In genomic region chr19:35204799-35205732, GRCh38 we compare ENCODE assay signal across 8 cellular contexts.
DNase-seq lines count a peak whose midpoint lies in the region; ATAC-seq and TF ChIP-seq lines count a peak whose summit lies in the region.

No MANE protein-coding gene starts in this region.

- H3K36me3 Mint-ChIP-seq in effector memory CD8-positive, alpha-beta T cell (ENCODE audit: insufficient read depth): peaks cover 4% of the 10 kb centered on the region

- peaks cover 36 to 51% of the 10 kb centered on the region in 2 donors for H3K4me1 Mint-ChIP-seq in effector memory CD8-positive, alpha-beta T cell (ENCODE audit: low read depth in 2 of 2)

- ATAC-seq in effector memory CD8-positive, alpha-beta T cell (replicated peaks): no peak

- no peaks in the 10 kb centered on the region for H3K27me3 Mint-ChIP-seq in effector memory CD8-positive, alpha-beta T cell

- peaks cover 3% of the 10 kb centered on the region for H3K9me3 ChIP-seq in KOPT-K1 (ENCODE audit: insufficient read depth, low read length, poor library complexity, severe bottlenecking)

- peak overlapping the region; percentile 76 to 89 for H3K27ac Mint-ChIP-seq in effector memory CD8-positive, alpha-beta T cell

- H3K27ac ChIP-seq in KOPT-K1 (ENCODE audit: low read depth, low read length, poor library complexity, severe bottlenecking): peak overlapping the region; percentile 94

- DNase-seq in ELF-1 (ENCODE audit: low read depth, low spot score) (peak; percentile 27), GM20000 (ENCODE audit: low spot score) (peak; percentile 78), GOT3 (lab: John Stamatoyannopoulos, UW) (no peak), NCI-H446 (lab: John Stamatoyannopoulos, UW) (no peak), NCI-H748 treated with DMSO at 0.1 percent for 48 hours (lab: John Stamatoyannopoulos, UW) (no peak), T1000 (lab: John Stamatoyannopoulos, UW) (no peak)
- no peak for DNase-seq in effector memory CD8-positive, alpha-beta T cell

- no peaks in the 10 kb centered on the region for H3K36me3 ChIP-seq in KOPT-K1 (ENCODE audit: insufficient read depth, low read length)

- H3K4me3 Mint-ChIP-seq in effector memory CD8-positive, alpha-beta T cell: peak overlapping the region; percentile 4 to 30

- no peak for TF ChIP-seq CTCF in GM20000 (IDR thresholded peaks at IDR 0.05; ENCODE audit: extremely low read depth, missing control alignments)

- H3K9me3 Mint-ChIP-seq in effector memory CD8-positive, alpha-beta T cell: no peaks in the 10 kb centered on the region

Comparison
In these comparisons a context has a peak if more than half of its experiments do, and no peak if none do; other contexts are left out.
1. DNase-seq: peak in ELF-1 (single experiment) and GM20000 (single experiment); none in effector memory CD8-positive, alpha-beta T cell (0 of 3), GOT3 (single experiment), NCI-H446 (0 of 2), NCI-H748 treated with DMSO at 0.1 percent for 48 hours (single experiment) and T1000 (single experiment).